17 cellular contexts compared by ENCODE assay signal in genomic region chr2:212811946-212812345, GRCh38.
DNase-seq lines count a peak whose midpoint lies in the region; ATAC-seq and TF ChIP-seq lines count a peak whose summit lies in the region.
"Had no signal": no experiment of that assay in that cellular context is flagged by ENCODE, and none has a peak within 500 bp of the region (broad histone marks: within the 10 kb centered on the region; RNA-seq: fewer than 3 reads in every experiment).

No MANE protein-coding gene starts in this region.

- no peak overlapping the region for H3K4me3 ChIP-seq in neuronal stem cell (ENCODE audit: low read length in 2 of 2)
- H3K4me3 ChIP-seq: SJCRH30 had no signal

- H3K4me1 ChIP-seq in neuronal stem cell (ENCODE audit: control insufficient read depth in 2 of 2, insufficient read depth in 1 of 2, low read depth in 1 of 2, low read length in 2 of 2): no peaks in the 10 kb centered on the region
- H3K4me1 ChIP-seq: SJCRH30 had no signal

- H2AK5ac ChIP-seq in neuronal stem cell (ENCODE audit: low read depth, low read length): no peak overlapping the region

- H3K27ac Mint-ChIP-seq in HFFc6 (peak overlapping the region; percentile 20; the same call in 1 of the 2 replicates), immature natural killer cell (peak overlapping the region; percentile 57 to 94 (median 82))
- H3K27ac Mint-ChIP-seq: CD14-positive monocyte had no signal

- ATAC-seq in GM21786 (IDR thresholded peaks at IDR 0.05; ENCODE audit: unreplicated experiment) (no peak), HG03175 (IDR thresholded peaks at IDR 0.05; ENCODE audit: unreplicated experiment) (no peak)
- ATAC-seq: PC-3 had no signal

- H2BK15ac ChIP-seq in neuronal stem cell (ENCODE audit: low read length): no peak overlapping the region

- H3K9me3 ChIP-seq in neuronal stem cell (replicated peaks in 1 of 2; ENCODE audit: control insufficient read depth in 2 of 2, insufficient read depth in 1 of 2, low read depth in 1 of 2, low read length in 2 of 2): no peaks in the 10 kb centered on the region
- H3K9me3 ChIP-seq: SJCRH30 had no signal

- H3K18ac ChIP-seq in neuronal stem cell (ENCODE audit: low read length): no peak overlapping the region

- H3K79me1 ChIP-seq in neuronal stem cell (ENCODE audit: low read depth, low read length): no peaks in the 10 kb centered on the region

- no peak overlapping the region for H3K27ac ChIP-seq in neuronal stem cell (replicated peaks; ENCODE audit: low read length)
- H3K27ac ChIP-seq: SJCRH30 had no signal

- H2BK12ac ChIP-seq in neuronal stem cell (ENCODE audit: low read length): no peak overlapping the region

- no peak overlapping the region for H3K14ac ChIP-seq in neuronal stem cell (ENCODE audit: low read length)

- H3K36me3 ChIP-seq in neuronal stem cell (replicated peaks in 1 of 2; ENCODE audit: control insufficient read depth in 2 of 2, insufficient read depth in 2 of 2, low read length in 2 of 2): no peaks in the 10 kb centered on the region
- H3K36me3 ChIP-seq: SJCRH30 had no signal

- H3K23ac ChIP-seq in neuronal stem cell (ENCODE audit: low read depth, low read length, poor library complexity): no peak overlapping the region

- no peaks in the 10 kb centered on the region for H3K27me3 ChIP-seq in neuronal stem cell (ENCODE audit: control insufficient read depth in 3 of 3, insufficient read depth in 3 of 3, low read depth in 1 of 3, low read length in 3 of 3)
- H3K27me3 ChIP-seq: SJCRH30 had no signal

- H3K4me3 Mint-ChIP-seq in HFFc6 (no peak overlapping the region), immature natural killer cell (peak overlapping the region; percentile 22 to 82 (median 50))
- H3K4me3 Mint-ChIP-seq: CD14-positive monocyte had no signal

- no peak overlapping the region for H2BK120ac ChIP-seq in neuronal stem cell (ENCODE audit: low read depth, low read length)

- H3K9me3 Mint-ChIP-seq in HFFc6: no peaks in the 10 kb centered on the region
- peaks cover 2 to 10% (median 5%) of the 10 kb centered on the region in 6 donors for H3K9me3 Mint-ChIP-seq in immature natural killer cell

- H3K36me3 Mint-ChIP-seq in HFFc6 (ENCODE audit: low read depth) (no peaks in the 10 kb centered on the region), immature natural killer cell (peaks cover 0 to 16% (median 12%) of the 10 kb centered on the region in 3 donors)
- H3K36me3 Mint-ChIP-seq: CD14-positive monocyte had no signal

- no CpG with 5 or more reads among the region's 1 CpG for WGBS in neuronal stem cell (ENCODE audit: extremely low coverage in 2 of 2, insufficient read length in 2 of 2, insufficient replicate concordance in 1 of 2), 2 donors

- TF ChIP-seq CTCF in HFFc6 (IDR thresholded peaks at IDR 0.05): no peak

- H3K9ac ChIP-seq in neuronal stem cell (ENCODE audit: low read depth, low read length, poor library complexity): no peak overlapping the region

- no peak overlapping the region for H3K4me2 ChIP-seq in neuronal stem cell (ENCODE audit: insufficient read depth, low read length, poor library complexity, severe bottlenecking)

- no peak overlapping the region for H4K91ac ChIP-seq in neuronal stem cell (ENCODE audit: low read depth, low read length, poor library complexity)

- H4K8ac ChIP-seq in neuronal stem cell (ENCODE audit: low read depth, low read length): no peak overlapping the region

- H3K27me3 Mint-ChIP-seq in HFFc6 (ENCODE audit: insufficient read depth) (no peaks in the 10 kb centered on the region), immature natural killer cell (ENCODE audit: low read depth in 3 of 3) (peaks cover 4 to 14% (median 11%) of the 10 kb centered on the region in 3 donors)

- H3K4me1 Mint-ChIP-seq in HFFc6 (ENCODE audit: low read depth): peaks cover 24% of the 10 kb centered on the region
- peaks cover 77 to 82% of the 10 kb centered on the region in 2 donors for H3K4me1 Mint-ChIP-seq in immature natural killer cell

- no peak overlapping the region for H3K4ac ChIP-seq in neuronal stem cell (ENCODE audit: low read length)

- peak overlapping the region; percentile 57 for H2AFZ ChIP-seq in neuronal stem cell (ENCODE audit: low read length)

- H2BK5ac ChIP-seq in neuronal stem cell (ENCODE audit: low read length): no peak overlapping the region

- DNase-seq in HFFc6 (no peak), M059J (ENCODE audit: low read depth) (peak; percentile 22), immature natural killer cell (no peak), neuronal stem cell (ENCODE audit: low spot score) (no peak), foreskin melanocyte (no peak)
- DNase-seq: ACHN, AML-193, DMS 273 treated with DMSO at 0.1 percent for 48 hours, GF-D8, NCI-H1092, NCI-H446, NCI-H69, PC-3, SJCRH30 had no signal
